ENCODE assay signal across 8 cellular contexts in genomic region chr13:42852102-42852501, GRCh38.
"Had no signal": no experiment of that assay in that cellular context is flagged by ENCODE, and none has a peak within 500 bp of the region (broad histone marks: within the 10 kb centered on the region; RNA-seq: fewer than 3 reads in every experiment).

No MANE protein-coding gene starts in this region.

- H3K36me3 ChIP-seq: HAP-1 had no signal

- H3K9me3 ChIP-seq: HAP-1 had no signal

- FAIRE-seq: HTR-8/SVneo, K562 had no signal

- H2AFZ ChIP-seq: GM23338 had no signal

- H3K4me2 ChIP-seq: GM23338 had no signal

- DNase-seq: H7, HFFc6, IMR-90, KG1 had no signal

- H3K4me1 ChIP-seq: HAP-1 had no signal

- H3K4me3 ChIP-seq: GM23338, HAP-1, K562 had no signal
